Comparison of ENCODE assay signal across 26 cellular contexts in the genomic region with DNA sequence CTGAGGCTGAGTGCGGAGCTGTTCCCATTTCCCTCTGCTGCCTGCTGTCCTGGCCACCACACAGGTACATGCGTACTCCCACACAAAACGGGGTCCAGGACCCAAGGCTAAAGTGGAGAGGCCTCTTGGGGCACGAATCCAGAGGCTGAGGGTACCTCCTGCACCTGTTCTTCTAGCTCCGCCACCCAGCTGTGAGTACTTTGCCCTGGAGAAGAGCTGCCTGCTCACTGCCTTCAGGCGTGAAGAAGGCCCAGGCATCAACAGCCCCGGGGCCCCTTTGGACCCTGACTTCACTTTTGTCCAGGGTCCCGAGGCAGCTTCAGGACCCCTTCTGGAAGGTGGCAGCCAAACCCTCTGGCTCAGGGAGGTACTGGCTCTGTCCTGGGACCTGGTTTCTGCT.
"Had no signal": no experiment of that assay in that cellular context is flagged by ENCODE, and none has a peak within 500 bp of the region (broad histone marks: within the 10 kb centered on the region; RNA-seq: fewer than 3 reads in every experiment).

No MANE protein-coding gene starts in this region.

- H3K4me3 ChIP-seq: heart left ventricle, left ventricle myocardium inferior, lung, pancreas, psoas muscle, sigmoid colon, uterus had no signal

- ATAC-seq: heart left ventricle; left colon; natural killer cell; pancreas; psoas muscle; stimulated activated memory B cell treated with anti-CD40 and anti-IgM and Interleukin-4, amounts not matched to agents 10 μg/mL and 1 μg/mL and 100 μg/mL, for 72 hours; stimulated activated naive CD8-positive, alpha-beta T cell treated with anti-CD3 and anti-CD28 coated beads, Interleukin-15, amount 100 ng/mL, for 72 hours had no signal

- H3K9me3 ChIP-seq: heart left ventricle, left ventricle myocardium inferior, pancreas, psoas muscle, sigmoid colon, uterus had no signal

- DNase-seq: heart left ventricle; hypothalamus; immature natural killer cell; kidney; left colon; left ventricle myocardium inferior; mesendoderm; naive B cell; natural killer cell; pancreas; posterior cingulate gyrus; psoas muscle; sigmoid colon; small intestine; stimulated activated CD4-positive, alpha-beta T cell treated with anti-CD3 and anti-CD28 coated beads, Interleukin-1b, Interleukin-23, amount 100 ng/mL, for 48 hours; stimulated activated CD4-positive, alpha-beta T cell treated with anti-CD3 and anti-CD28 coated beads, Interleukin-2, amount 100 ng/mL, for 48 hours; stimulated activated CD4-positive, alpha-beta T cell treated with anti-CD3 and anti-CD28 coated beads, Interleukin-4, amount 100 ng/mL, for 4 hours; stimulated activated CD8-positive, alpha-beta memory T cell treated with anti-CD3 and anti-CD28 coated beads, Interleukin-4, amount 100 ng/mL, for 48 hours; stimulated activated naive CD4-positive, alpha-beta T cell treated with Interleukin-2 at 50 U/mL for 16 hours; stimulated activated naive CD8-positive, alpha-beta T cell treated with anti-CD3 and anti-CD28 coated beads, Interleukin-15, amount 100 ng/mL, for 72 hours; substantia nigra; trophoblast cell; uterus had no signal

- H3K4me3 Mint-ChIP-seq: immature natural killer cell; mesothelial cell of epicardium; naive B cell; natural killer cell; stimulated activated memory B cell treated with anti-CD40 and anti-IgM and Interleukin-4, amounts not matched to agents 10 μg/mL and 1 μg/mL and 100 μg/mL, for 72 hours; stimulated activated naive CD8-positive, alpha-beta T cell treated with anti-CD3 and anti-CD28 coated beads, Interleukin-15, amount 100 ng/mL, for 72 hours had no signal

- H3K9me3 Mint-ChIP-seq: immature natural killer cell; mesothelial cell of epicardium; natural killer cell; stimulated activated memory B cell treated with anti-CD40 and anti-IgM and Interleukin-4, amounts not matched to agents 10 μg/mL and 1 μg/mL and 100 μg/mL, for 72 hours; stimulated activated naive CD8-positive, alpha-beta T cell treated with anti-CD3 and anti-CD28 coated beads, Interleukin-15, amount 100 ng/mL, for 72 hours had no signal

- H3K4me1 Mint-ChIP-seq: mesothelial cell of epicardium; natural killer cell; stimulated activated memory B cell treated with anti-CD40 and anti-IgM and Interleukin-4, amounts not matched to agents 10 μg/mL and 1 μg/mL and 100 μg/mL, for 72 hours; stimulated activated naive CD8-positive, alpha-beta T cell treated with anti-CD3 and anti-CD28 coated beads, Interleukin-15, amount 100 ng/mL, for 72 hours had no signal

- H3K4me1 ChIP-seq: heart left ventricle, left ventricle myocardium inferior, pancreas, psoas muscle, uterus had no signal

- H3K36me3 Mint-ChIP-seq: immature natural killer cell; mesothelial cell of epicardium; natural killer cell; stimulated activated memory B cell treated with anti-CD40 and anti-IgM and Interleukin-4, amounts not matched to agents 10 μg/mL and 1 μg/mL and 100 μg/mL, for 72 hours had no signal

- H3K36me3 ChIP-seq: heart left ventricle, left ventricle myocardium inferior, pancreas, sigmoid colon, uterus had no signal

- H3K27ac Mint-ChIP-seq: immature natural killer cell; mesothelial cell of epicardium; naive B cell; natural killer cell; stimulated activated memory B cell treated with anti-CD40 and anti-IgM and Interleukin-4, amounts not matched to agents 10 μg/mL and 1 μg/mL and 100 μg/mL, for 72 hours; stimulated activated naive CD8-positive, alpha-beta T cell treated with anti-CD3 and anti-CD28 coated beads, Interleukin-15, amount 100 ng/mL, for 72 hours had no signal

- H3K27ac ChIP-seq: heart left ventricle, left ventricle myocardium inferior, pancreas, psoas muscle, sigmoid colon, uterus had no signal
